13 cellular contexts compared by ENCODE assay signal in genomic region chr5:179534431-179534830, GRCh38. TPM values are rescaled to one million over a fixed set of nuclear protein-coding genes. Genes with fewer than 3 reads are reported as not detected.
DNase-seq lines count a peak whose midpoint lies in the region; ATAC-seq and TF ChIP-seq lines count a peak whose summit lies in the region.
"Had no signal": no experiment of that assay in that cellular context is flagged by ENCODE, and none has a peak within 500 bp of the region (broad histone marks: within the 10 kb centered on the region; RNA-seq: fewer than 3 reads in every experiment).

No MANE protein-coding gene starts in this region.

- intact Hi-C loops in activated CD4-positive, alpha-beta memory T cell treated with anti-CD3 and anti-CD28 coated beads for 36 hours (cut with micrococcal nuclease): no loop called here
- intact Hi-C loops in upper lobe of right lung (cut with DNase I): no loop called here

- H3K4me3 Mint-ChIP-seq in stimulated activated naive CD8-positive, alpha-beta T cell treated with anti-CD3 and anti-CD28 coated beads, Interleukin-15, Interleukin-2, amounts not matched to agents 100 ng/mL and 50 ng/mL, for 24 hours: peak overlapping the region; percentile 54
- peak overlapping the region; percentile 56 for H3K4me3 Mint-ChIP-seq in activated CD4-positive, alpha-beta memory T cell treated with anti-CD3 and anti-CD28 coated beads for 36 hours
- H3K4me3 Mint-ChIP-seq in stimulated activated naive CD8-positive, alpha-beta T cell treated with anti-CD3 and anti-CD28 coated beads, Interleukin-15, amount 100 ng/mL, for 72 hours: peak overlapping the region; percentile 70

- no peaks in the 10 kb centered on the region for H3K9me3 ChIP-seq in upper lobe of right lung
- H3K9me3 ChIP-seq: BE2C, thyroid gland had no signal

- DNase-seq in stimulated activated naive CD8-positive, alpha-beta T cell treated with anti-CD3 and anti-CD28 coated beads, Interleukin-15, Interleukin-2, amounts not matched to agents 100 U/mL and 50 U/mL, for 24 hours: no peak
- no peak for DNase-seq in activated CD4-positive, alpha-beta memory T cell treated with anti-CD3 and anti-CD28 coated beads for 36 hours
- DNase-seq in stimulated activated naive CD8-positive, alpha-beta T cell treated with anti-CD3 and anti-CD28 coated beads, Interleukin-15, amount 100 ng/mL, for 72 hours: no peak
- DNase-seq in upper lobe of right lung (no peak), T-helper 9 cell (no peak)
- DNase-seq in activated CD4-positive, alpha-beta T cell treated with anti-CD3 and anti-CD28 coated beads for 1 hour: no peak
- DNase-seq: amniotic stem cell; BE2C; nucleus accumbens; stimulated activated CD4-positive, alpha-beta T cell treated with anti-CD3 and anti-CD28 coated beads, Interleukin-4, amount 100 ng/mL, for 1 hour; thyroid gland had no signal

- CTCF ChIA-PET in activated CD4-positive, alpha-beta memory T cell treated with anti-CD3 and anti-CD28 coated beads for 36 hours (lab: Charles Lee): no interaction called here

- H3K4me1 Mint-ChIP-seq in stimulated activated naive CD8-positive, alpha-beta T cell treated with anti-CD3 and anti-CD28 coated beads, Interleukin-15, Interleukin-2, amounts not matched to agents 100 ng/mL and 50 ng/mL, for 24 hours (ENCODE audit: low read depth): peaks cover 28% of the 10 kb centered on the region
- H3K4me1 Mint-ChIP-seq in activated CD4-positive, alpha-beta memory T cell treated with anti-CD3 and anti-CD28 coated beads for 36 hours (ENCODE audit: low read depth): peaks cover 10% of the 10 kb centered on the region
- peaks cover 20% of the 10 kb centered on the region for H3K4me1 Mint-ChIP-seq in stimulated activated naive CD8-positive, alpha-beta T cell treated with anti-CD3 and anti-CD28 coated beads, Interleukin-15, amount 100 ng/mL, for 72 hours

- TF ChIP-seq CTCF in upper lobe of right lung (IDR thresholded peaks at IDR 0.05): no peak

- peaks cover 4% of the 10 kb centered on the region for H3K36me3 Mint-ChIP-seq in stimulated activated naive CD8-positive, alpha-beta T cell treated with anti-CD3 and anti-CD28 coated beads, Interleukin-15, Interleukin-2, amounts not matched to agents 100 ng/mL and 50 ng/mL, for 24 hours (ENCODE audit: low read depth)
- H3K36me3 Mint-ChIP-seq in activated CD4-positive, alpha-beta memory T cell treated with anti-CD3 and anti-CD28 coated beads for 36 hours: no peaks in the 10 kb centered on the region

- POLR2A ChIA-PET in activated CD4-positive, alpha-beta memory T cell treated with anti-CD3 and anti-CD28 coated beads for 36 hours (lab: Charles Lee): no interaction called here

- ATAC-seq in stimulated activated naive CD8-positive, alpha-beta T cell treated with anti-CD3 and anti-CD28 coated beads, Interleukin-15, Interleukin-2, amounts not matched to agents 100 U/mL and 50 U/mL, for 24 hours: no peak
- ATAC-seq in HG02678 (IDR thresholded peaks at IDR 0.05; ENCODE audit: unreplicated experiment): peak; percentile 44
- no peak for ATAC-seq in stimulated activated naive CD8-positive, alpha-beta T cell treated with anti-CD3 and anti-CD28 coated beads, Interleukin-15, amount 100 ng/mL, for 72 hours
- ATAC-seq in upper lobe of right lung: no peak

- peaks cover 9% of the 10 kb centered on the region for H3K4me1 ChIP-seq in upper lobe of right lung
- H3K4me1 ChIP-seq: BE2C had no signal

- no peak overlapping the region for H3K27ac Mint-ChIP-seq in stimulated activated naive CD8-positive, alpha-beta T cell treated with anti-CD3 and anti-CD28 coated beads, Interleukin-15, Interleukin-2, amounts not matched to agents 100 ng/mL and 50 ng/mL, for 24 hours
- peak overlapping the region; percentile 18 for H3K27ac Mint-ChIP-seq in activated CD4-positive, alpha-beta memory T cell treated with anti-CD3 and anti-CD28 coated beads for 36 hours
- peak overlapping the region in 1 of 2 donors; percentile 88 for H3K27ac Mint-ChIP-seq in stimulated activated naive CD8-positive, alpha-beta T cell treated with anti-CD3 and anti-CD28 coated beads, Interleukin-15, amount 100 ng/mL, for 72 hours

- no peaks in the 10 kb centered on the region for H3K27me3 Mint-ChIP-seq in stimulated activated naive CD8-positive, alpha-beta T cell treated with anti-CD3 and anti-CD28 coated beads, Interleukin-15, Interleukin-2, amounts not matched to agents 100 ng/mL and 50 ng/mL, for 24 hours
- peaks cover 6% of the 10 kb centered on the region for H3K27me3 Mint-ChIP-seq in activated CD4-positive, alpha-beta memory T cell treated with anti-CD3 and anti-CD28 coated beads for 36 hours
- no peaks in the 10 kb centered on the region for H3K27me3 Mint-ChIP-seq in stimulated activated naive CD8-positive, alpha-beta T cell treated with anti-CD3 and anti-CD28 coated beads, Interleukin-15, amount 100 ng/mL, for 72 hours

- H3K36me3 ChIP-seq in upper lobe of right lung: no peaks in the 10 kb centered on the region
- H3K36me3 ChIP-seq: BE2C, thyroid gland had no signal

- H3K27me3 ChIP-seq in upper lobe of right lung: no peaks in the 10 kb centered on the region
- H3K27me3 ChIP-seq: thyroid gland had no signal

- H3K9me3 Mint-ChIP-seq in stimulated activated naive CD8-positive, alpha-beta T cell treated with anti-CD3 and anti-CD28 coated beads, Interleukin-15, Interleukin-2, amounts not matched to agents 100 ng/mL and 50 ng/mL, for 24 hours: no peaks in the 10 kb centered on the region
- no peaks in the 10 kb centered on the region for H3K9me3 Mint-ChIP-seq in activated CD4-positive, alpha-beta memory T cell treated with anti-CD3 and anti-CD28 coated beads for 36 hours
- H3K9me3 Mint-ChIP-seq in stimulated activated naive CD8-positive, alpha-beta T cell treated with anti-CD3 and anti-CD28 coated beads, Interleukin-15, amount 100 ng/mL, for 72 hours: no peaks in the 10 kb centered on the region

- H3K4me3 ChIP-seq in upper lobe of right lung: no peak overlapping the region
- H3K4me3 ChIP-seq: thyroid gland had no signal

- H3K27ac ChIP-seq in upper lobe of right lung: no peak overlapping the region
- H3K27ac ChIP-seq: thyroid gland had no signal

RNA-seq across cellular contexts. Expression of gene RUFY1, which starts 15.9 kb away (rescaled TPM):
- 10 to 100 TPM; 30.3 to 34.0 TPM for total RNA-seq in activated CD4-positive, alpha-beta memory T cell treated with anti-CD3 and anti-CD28 coated beads for 36 hours
- total RNA-seq in upper lobe of right lung: 56.7 TPM
